Comparison of ENCODE assay signal across 27 cellular contexts in the genomic region with DNA sequence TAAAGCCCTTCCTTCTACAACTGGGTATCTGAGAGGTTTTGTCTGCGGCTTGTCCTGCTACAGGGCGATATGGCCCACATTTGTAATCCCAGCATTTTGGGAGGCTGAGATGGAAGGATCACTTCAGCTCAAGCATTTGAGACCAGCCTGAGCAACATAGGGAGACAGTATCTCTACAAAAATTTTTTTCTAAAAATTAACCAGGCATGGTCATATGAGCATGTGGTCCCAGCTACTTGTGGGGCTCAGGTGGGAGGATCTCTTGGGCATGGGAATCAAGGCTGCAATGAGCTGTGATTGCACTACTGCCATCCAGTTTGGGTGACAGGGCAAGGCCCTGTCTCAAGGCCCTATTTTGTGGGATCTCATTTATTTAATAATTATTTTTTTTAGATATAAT.
DNase-seq lines count a peak whose midpoint lies in the region; TF ChIP-seq lines count a peak whose summit lies in the region.
"Had no signal": no experiment of that assay in that cellular context is flagged by ENCODE, and none has a peak within 500 bp of the region (broad histone marks: within the 10 kb centered on the region; RNA-seq: fewer than 3 reads in every experiment).

No MANE protein-coding gene starts in this region.

- H3K27me3 Mint-ChIP-seq in endodermal cell (ENCODE audit: insufficient read depth) (no peaks in the 10 kb centered on the region), mesothelial cell of epicardium (ENCODE audit: low read depth) (no peaks in the 10 kb centered on the region)

- no peaks in the 10 kb centered on the region for H3K9me3 ChIP-seq in HUES64 (ENCODE audit: insufficient read depth, low read depth, low read length)
- H3K9me3 ChIP-seq in endodermal cell (ENCODE audit: control insufficient read depth, low read length) = no peaks in the 10 kb centered on the region
- H3K9me3 ChIP-seq in smooth muscle cell (replicated peaks; ENCODE audit: low read depth) = no peaks in the 10 kb centered on the region
- H3K9me3 ChIP-seq in MM.1S (replicated peaks; ENCODE audit: insufficient read depth, low read length) = no peaks in the 10 kb centered on the region
- H3K9me3 ChIP-seq in tibial nerve = no peaks in the 10 kb centered on the region
- H3K9me3 ChIP-seq: BLaER1 treated with 17β-estradiol and CSF1 and Interleukin-3, amounts not matched to agents 10 nM and 100 nM; Caco-2; neutrophil; testis had no signal

- no peak overlapping the region for H3K4me3 Mint-ChIP-seq in endodermal cell
- H3K4me3 Mint-ChIP-seq in mesothelial cell of epicardium = no peak overlapping the region
- H3K4me3 Mint-ChIP-seq: activated CD8-positive, alpha-beta T cell treated with anti-CD3 and anti-CD28 coated beads, Interleukin-2, amount 10 ng/mL, durations not matched to agents 7 days and 5 days; immature natural killer cell; stimulated activated effector memory CD8-positive, alpha-beta T cell treated with anti-CD3 and anti-CD28 coated beads, Interleukin-12 subunit alpha, Interleukin-12 subunit beta, amount 100 ng/mL, for 72 hours had no signal

- peaks cover 4% of the 10 kb centered on the region for H3F3A ChIP-seq in smooth muscle cell (ENCODE audit: low read depth)
- no peaks in the 10 kb centered on the region for H3F3A ChIP-seq in MM.1S (ENCODE audit: insufficient read depth, low read length)

- H3K9me3 Mint-ChIP-seq in endodermal cell = no peaks in the 10 kb centered on the region
- peaks cover 2% of the 10 kb centered on the region for H3K9me3 Mint-ChIP-seq in mesothelial cell of epicardium

- H2AFZ ChIP-seq in smooth muscle cell (ENCODE audit: low read depth) = peak overlapping the region; percentile 91
- no peak overlapping the region for H2AFZ ChIP-seq in MM.1S (ENCODE audit: low read length)

- H3K27me3 ChIP-seq in HUES64 (ENCODE audit: insufficient read depth, low read length) = no peaks in the 10 kb centered on the region
- H3K27me3 ChIP-seq in endodermal cell (ENCODE audit: control insufficient read depth, insufficient read depth, low read length, poor library complexity, severe bottlenecking) = no peaks in the 10 kb centered on the region
- no peaks in the 10 kb centered on the region for H3K27me3 ChIP-seq in smooth muscle cell (ENCODE audit: low read depth)
- no peaks in the 10 kb centered on the region for H3K27me3 ChIP-seq in MM.1S (replicated peaks; ENCODE audit: insufficient read depth, low read length)
- H3K27me3 ChIP-seq in tibial nerve = no peaks in the 10 kb centered on the region
- H3K27me3 ChIP-seq: BLaER1 treated with 17β-estradiol and CSF1 and Interleukin-3, amounts not matched to agents 10 nM and 100 nM; neutrophil; testis had no signal

- WGBS in HUES64 = 92% methylated on average over 2 of the region's 2 CpGs
- WGBS in endodermal cell (ENCODE audit: insufficient coverage in 1 of 2, insufficient read length in 1 of 2), 2 experiments = 97 to 100% methylated on average over 1 to 2 of the region's 2 CpGs
- 61% methylated on average over 2 of the region's 2 CpGs for WGBS in smooth muscle cell (ENCODE audit: low lambda C conversion rate)
- 95 to 100% methylated on average over 2 of the region's 2 CpGs for WGBS in tibial nerve, 2 donors

- H3K4me3 ChIP-seq in HUES64 (ENCODE audit: low read length) (no peak overlapping the region), endodermal cell (ENCODE audit: low read length) (no peak overlapping the region), smooth muscle cell (no peak overlapping the region), MM.1S (ENCODE audit: low read length) (no peak overlapping the region), tibial nerve (no peak overlapping the region)
- H3K4me3 ChIP-seq: BLaER1 treated with 17β-estradiol and CSF1 and Interleukin-3, amounts not matched to agents 10 nM and 100 nM; skin epidermis; testis had no signal

- TF ChIP-seq CTCF in endodermal cell (conservative IDR thresholded peaks at IDR 0.05) = no peak
- TF ChIP-seq CTCF in mesothelial cell of epicardium (IDR thresholded peaks at IDR 0.05; ENCODE audit: unreplicated experiment) = no peak
- no peak for TF ChIP-seq CTCF in smooth muscle cell (IDR thresholded peaks at IDR 0.05; ENCODE audit: borderline replicate concordance, insufficient read depth, poor library complexity, severe bottlenecking)
- no peak for TF ChIP-seq CTCF in MM.1S (IDR thresholded peaks at IDR 0.05; ENCODE audit: low read length)
- TF ChIP-seq CTCF in tibial nerve (IDR thresholded peaks at IDR 0.05) = no peak

- no peaks in the 10 kb centered on the region for H3K36me3 Mint-ChIP-seq in endodermal cell (ENCODE audit: low read depth)
- peaks cover 2% of the 10 kb centered on the region for H3K36me3 Mint-ChIP-seq in mesothelial cell of epicardium
- H3K36me3 Mint-ChIP-seq: stimulated activated effector memory CD8-positive, alpha-beta T cell treated with anti-CD3 and anti-CD28 coated beads, Interleukin-12 subunit alpha, Interleukin-12 subunit beta, amount 100 ng/mL, for 72 hours had no signal

- no peaks in the 10 kb centered on the region for H3K9me2 ChIP-seq in MM.1S (replicated peaks; ENCODE audit: insufficient read depth, low read length)

- H3K79me2 ChIP-seq in smooth muscle cell (ENCODE audit: low read depth) (no peaks in the 10 kb centered on the region), MM.1S (ENCODE audit: low read length) (no peaks in the 10 kb centered on the region)

- H3K4me2 ChIP-seq in smooth muscle cell (peak overlapping the region; percentile 69), MM.1S (ENCODE audit: low read depth, low read length) (no peak overlapping the region)
- H3K4me2 ChIP-seq: BLaER1 treated with 17β-estradiol and CSF1 and Interleukin-3, amounts not matched to agents 10 nM and 100 nM had no signal

- no peak overlapping the region for H3K9ac ChIP-seq in HUES64 (ENCODE audit: low read depth, low read length)
- H3K9ac ChIP-seq in endodermal cell (ENCODE audit: extremely low read depth, low read length, poor library complexity, severe bottlenecking) = no peak overlapping the region
- H3K9ac ChIP-seq in smooth muscle cell (ENCODE audit: low read depth) = peak overlapping the region; percentile 51
- H3K9ac ChIP-seq in MM.1S (ENCODE audit: low read length) = no peak overlapping the region
- H3K9ac ChIP-seq: BLaER1 treated with 17β-estradiol and CSF1 and Interleukin-3, amounts not matched to agents 10 nM and 100 nM had no signal

- H4K20me1 ChIP-seq in smooth muscle cell (ENCODE audit: low read depth) (no peaks in the 10 kb centered on the region), MM.1S (ENCODE audit: insufficient read depth, low read length) (no peaks in the 10 kb centered on the region)
- H4K20me1 ChIP-seq: BLaER1 treated with 17β-estradiol and CSF1 and Interleukin-3, amounts not matched to agents 10 nM and 100 nM had no signal

- H3K36me3 ChIP-seq in HUES64 (ENCODE audit: insufficient read depth, low read length) (no peaks in the 10 kb centered on the region), endodermal cell (ENCODE audit: control insufficient read depth, insufficient read depth, low read length) (no peaks in the 10 kb centered on the region), smooth muscle cell (ENCODE audit: low read depth) (no peaks in the 10 kb centered on the region), MM.1S (replicated peaks; ENCODE audit: insufficient read depth, low read length) (no peaks in the 10 kb centered on the region), tibial nerve (no peaks in the 10 kb centered on the region)
- H3K36me3 ChIP-seq: BLaER1 treated with 17β-estradiol and CSF1 and Interleukin-3, amounts not matched to agents 10 nM and 100 nM; neutrophil had no signal

- DNase-seq in endodermal cell = no peak
- DNase-seq in mesothelial cell of epicardium (ENCODE audit: low spot score in 2 of 2, unreplicated experiment in 2 of 2) = no peak
- no peak for DNase-seq in smooth muscle cell (lab: John Stamatoyannopoulos, UW; ENCODE audit: unreplicated experiment)
- no peak for DNase-seq in MM.1S
- DNase-seq in tibial nerve (ENCODE audit: low spot score in 2 of 2) = no peak
- DNase-seq in nucleus accumbens (lab: John Stamatoyannopoulos, UW) = no peak
- DNase-seq in GF-D8 (lab: John Stamatoyannopoulos, UW) = no peak
- DNase-seq: activated CD4-positive, alpha-beta T cell treated with anti-CD3 and anti-CD28 coated beads for 1 hour; activated CD8-positive, alpha-beta T cell treated with anti-CD3 and anti-CD28 coated beads, Interleukin-2, amount 10 ng/mL, durations not matched to agents 7 days and 5 days; activated effector memory CD4-positive, alpha-beta T cell treated with anti-CD3 and anti-CD28 coated beads, Interleukin-2, amount 50 U/mL, for 16 hours; activated T-cell treated with anti-CD3 and anti-CD28 coated beads for 4 hours; cerebellar nuclear complex; effector CD4-positive, alpha-beta T cell; hippocampal formation; immature natural killer cell; Kasumi-1; NCI-H187 treated with DMSO at 0.1 percent for 48 hours; NCI-H69; stimulated activated CD4-positive, alpha-beta T cell treated with anti-CD3 and anti-CD28 coated beads, Interleukin-2, amount 100 ng/mL, for 24 hours; T-helper 1 cell; testis had no signal

- H3K27ac ChIP-seq in HUES64 (ENCODE audit: low read depth, low read length) (peak overlapping the region; percentile 41; the same call in 1 of the 2 replicates), endodermal cell (ENCODE audit: low read depth, low read length) (peak overlapping the region; percentile 62), smooth muscle cell (ENCODE audit: low read depth) (peak overlapping the region; percentile 88), MM.1S (ENCODE audit: low read length) (no peak overlapping the region), tibial nerve (no peak overlapping the region)
- H3K27ac ChIP-seq: BLaER1 treated with 17β-estradiol and CSF1 and Interleukin-3, amounts not matched to agents 10 nM and 100 nM; neutrophil; skin epidermis; testis had no signal

- no peak for TF ChIP-seq EP300 in tibial nerve (IDR thresholded peaks at IDR 0.05)

- H3K27ac Mint-ChIP-seq in endodermal cell (no peak overlapping the region), mesothelial cell of epicardium (peak overlapping the region; percentile 95)
- H3K27ac Mint-ChIP-seq: activated CD8-positive, alpha-beta T cell treated with anti-CD3 and anti-CD28 coated beads, Interleukin-2, amount 10 ng/mL, durations not matched to agents 7 days and 5 days; immature natural killer cell; stimulated activated effector memory CD8-positive, alpha-beta T cell treated with anti-CD3 and anti-CD28 coated beads, Interleukin-12 subunit alpha, Interleukin-12 subunit beta, amount 100 ng/mL, for 72 hours had no signal

- H3K4me1 ChIP-seq in HUES64 (ENCODE audit: insufficient read depth, low read length) (peaks cover 46% of the 10 kb centered on the region), endodermal cell (ENCODE audit: control insufficient read depth, insufficient read depth, low read length) (no peaks in the 10 kb centered on the region), smooth muscle cell (ENCODE audit: low read depth) (peaks cover 42% of the 10 kb centered on the region), MM.1S (ENCODE audit: low read length) (no peaks in the 10 kb centered on the region), tibial nerve (no peaks in the 10 kb centered on the region)
- H3K4me1 ChIP-seq: BLaER1 treated with 17β-estradiol and CSF1 and Interleukin-3, amounts not matched to agents 10 nM and 100 nM; testis had no signal

- TF ChIP-seq POLR2A in tibial nerve (IDR thresholded peaks at IDR 0.05) = no peak

- H3K4me1 Mint-ChIP-seq in endodermal cell (peaks cover 21% of the 10 kb centered on the region), mesothelial cell of epicardium (peaks cover 30% of the 10 kb centered on the region)
- H3K4me1 Mint-ChIP-seq: immature natural killer cell; stimulated activated effector memory CD8-positive, alpha-beta T cell treated with anti-CD3 and anti-CD28 coated beads, Interleukin-12 subunit alpha, Interleukin-12 subunit beta, amount 100 ng/mL, for 72 hours had no signal

Comparison
In these comparisons a context has a peak if more than half of its experiments do, and no peak if none do; other contexts are left out.
1. H3K27ac ChIP-seq: peak in HUES64 (single experiment), endodermal cell (single experiment) and smooth muscle cell (single experiment); none in MM.1S (single experiment) and tibial nerve (0 of 4).